16 cellular contexts compared by ENCODE assay signal in genomic region chr2:160096414-160096813, GRCh38. TPM values are rescaled to one million over a fixed set of nuclear protein-coding genes. Genes with fewer than 3 reads are reported as not detected.
A peak's percentile ranks its signal among the peaks of the same experiment; 100 is the strongest.
DNase-seq lines count a peak whose midpoint lies in the region; ATAC-seq and TF ChIP-seq lines count a peak whose summit lies in the region.
"Had no signal": no experiment of that assay in that cellular context is flagged by ENCODE, and none has a peak within 500 bp of the region (broad histone marks: within the 10 kb centered on the region; RNA-seq: fewer than 3 reads in every experiment).

No MANE protein-coding gene starts in this region.

- no peaks in the 10 kb centered on the region for H3K36me3 ChIP-seq in prostate gland
- H3K36me3 ChIP-seq: thyroid gland had no signal

- H3K4me3 ChIP-seq in HL-60 (replicated peaks; ENCODE audit: insufficient read depth, low read length) (no peak overlapping the region), prostate gland (no peak overlapping the region)
- H3K4me3 ChIP-seq: skin epidermis, thyroid gland had no signal

- DNase-seq in activated T-cell treated with anti-CD3 and anti-CD28 coated beads for 48 hours (ENCODE audit: low read depth) (peak; percentile 3), HL-60 (ENCODE audit: low read depth in 1 of 2, low spot score in 1 of 2) (peak; percentile 34 to 52), posterior cingulate gyrus (no peak), prostate gland (ENCODE audit: low spot score) (no peak)
- DNase-seq in activated T-cell treated with anti-CD3 and anti-CD28 coated beads, Interleukin-2, amount 50 U/mL, for 1 hour, result no peak
- DNase-seq: activated effector memory CD4-positive, alpha-beta T cell treated with anti-CD3 and anti-CD28 coated beads, Interleukin-2, amount 50 U/mL, for 16 hours; COR-L47; foreskin fibroblast; NCI-H1092 treated with DMSO at 0.1 percent for 48 hours; T-cell; thyroid gland had no signal

- H3K27ac ChIP-seq in HL-60 (replicated peaks) (no peak overlapping the region), prostate gland (no peak overlapping the region)
- H3K27ac ChIP-seq: thyroid gland had no signal

- WGBS in prostate gland, result 80% methylated on average over 4 of the region's 4 CpGs

- intact Hi-C loops in posterior cingulate gyrus (cut with DNase I) (no loop called here), prostate gland (cut with DNase I) (no loop called here)

- no peaks in the 10 kb centered on the region for H3K27me3 ChIP-seq in HL-60 (ENCODE audit: insufficient read depth, poor library complexity, severe bottlenecking)
- H3K27me3 ChIP-seq in prostate gland (replicated peaks; ENCODE audit: insufficient read depth), result no peaks in the 10 kb centered on the region
- H3K27me3 ChIP-seq: thyroid gland had no signal

- TF ChIP-seq CTCF in HL-60 (IDR thresholded peaks at IDR 0.05; ENCODE audit: insufficient read depth, low read length), result no peak
- no peak for TF ChIP-seq CTCF in prostate gland (IDR thresholded peaks at IDR 0.05)

- H3K4me1 ChIP-seq in prostate gland (replicated peaks), result no peaks in the 10 kb centered on the region
- H3K4me1 ChIP-seq: thyroid gland had no signal

- ATAC-seq in GM18907 (IDR thresholded peaks at IDR 0.05; ENCODE audit: unreplicated experiment) (peak; percentile 76), esophagus mucosa (peak; percentile 82), GM21390 (IDR thresholded peaks at IDR 0.05; ENCODE audit: unreplicated experiment) (no peak)
- ATAC-seq: T-cell had no signal

- no peak for TF ChIP-seq POLR2A in prostate gland (IDR thresholded peaks at IDR 0.05)

- no peaks in the 10 kb centered on the region for H3K9me3 ChIP-seq in prostate gland
- H3K9me3 ChIP-seq: thyroid gland had no signal

RNA-seq across cellular contexts. Expression of gene PLA2R1, which starts 34.0 kb away (rescaled TPM):
- total RNA-seq in esophagus mucosa, result 6.2 TPM
- total RNA-seq in prostate gland, result 10 to 100 TPM in 1 of 2 donors, 1 to 10 TPM in 1; 8.1 to 10.5 TPM
- total RNA-seq: G401 had no signal

Comparison
In these comparisons a context has a peak if more than half of its experiments do, and no peak if none do; other contexts are left out.
1. DNase-seq: peak in activated T-cell treated with anti-CD3 and anti-CD28 coated beads for 48 hours (single experiment) and HL-60 (2 of 2); none in activated T-cell treated with anti-CD3 and anti-CD28 coated beads, Interleukin-2, amount 50 U/mL, for 1 hour (single experiment), posterior cingulate gyrus (0 of 10) and prostate gland (single experiment).